ENCODE assay signal across 8 cellular contexts in the genomic region with DNA sequence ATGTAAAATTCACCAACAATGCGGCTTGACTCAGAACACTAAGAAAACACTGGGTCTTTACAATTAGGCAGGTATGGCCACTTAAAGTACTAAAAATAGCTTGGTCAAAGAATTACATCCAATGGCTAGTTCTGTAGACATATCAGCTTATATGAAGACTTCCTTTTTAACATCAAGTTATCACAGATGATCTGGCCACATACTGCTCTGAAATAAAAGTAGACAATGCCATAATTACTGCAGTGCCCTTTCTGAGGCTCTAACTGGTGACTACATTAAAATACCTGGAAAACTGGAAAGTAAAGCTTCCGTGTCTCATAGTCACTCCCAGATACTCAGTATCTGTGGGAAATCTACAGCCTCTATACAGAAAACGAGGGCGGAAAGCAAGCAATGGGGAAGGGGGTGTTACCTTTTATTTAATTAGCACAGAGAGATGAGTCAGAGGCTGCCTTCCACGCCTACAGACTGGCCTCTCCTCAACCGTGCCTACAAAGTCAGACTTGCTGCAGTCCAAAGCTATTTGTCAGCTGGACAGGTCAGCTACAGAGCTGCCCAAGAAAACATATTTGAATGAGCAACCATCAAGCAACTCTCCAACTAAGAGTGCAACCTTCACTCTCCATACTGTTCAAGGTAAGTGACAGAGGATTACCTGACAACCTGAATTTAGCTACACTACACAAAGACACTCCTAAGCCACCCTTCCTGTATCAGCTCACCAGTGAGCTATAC. TPM values are rescaled to one million over a fixed set of nuclear protein-coding genes. Genes with fewer than 3 reads are reported as not detected.
DNase-seq lines count a peak whose midpoint lies in the region; ATAC-seq and TF ChIP-seq lines count a peak whose summit lies in the region.

No MANE protein-coding gene starts in this region.

- peaks cover 0 to 3% (median 0%) of the 10 kb centered on the region in 4 donors for H3K9me3 ChIP-seq in liver (ENCODE audit: control insufficient read depth in 4 of 4, low read length in 3 of 4)
- H3K9me3 ChIP-seq in testis = no peaks in the 10 kb centered on the region

- H3K27ac Mint-ChIP-seq in Calu3 (ENCODE audit: unreplicated experiment) = peak overlapping the region; percentile 80
- H3K27ac Mint-ChIP-seq in central memory CD8-positive, alpha-beta T cell (ENCODE audit: low read depth) = no peak overlapping the region

- CTCF ChIA-PET in Calu3 (lab: Charles Lee) = interaction anchor here (0.5 to 1.6 kb wide), 11 partner anchors 8 to 155 kb away, joined by 3 to 8 read pairs (median 3); partner anchors contain the start of gene SERINC5

- H3K9me3 Mint-ChIP-seq in Calu3 (ENCODE audit: low read depth, unreplicated experiment) = peaks cover 4% of the 10 kb centered on the region
- peaks cover 5% of the 10 kb centered on the region for H3K9me3 Mint-ChIP-seq in central memory CD8-positive, alpha-beta T cell

- H3K9ac ChIP-seq in liver (ENCODE audit: low read depth in 1 of 2, low read length in 2 of 2) = peak overlapping the region in 1 of 2 donors; percentile 63

- TF ChIP-seq CTCF in Calu3 (IDR thresholded peaks at IDR 0.05; ENCODE audit: unreplicated experiment) (no peak), liver (IDR thresholded peaks at IDR 0.05; ENCODE audit: low read depth, low read length, missing input control) (no peak), testis (IDR thresholded peaks at IDR 0.05) (no peak)

- DNase-seq in Calu3 = peak; percentile 79
- peak; percentile 36 for DNase-seq in HuH-7.5 (ENCODE audit: low spot score)
- peak; percentile 21 for DNase-seq in T-helper 22 cell (ENCODE audit: low read depth)
- no peak for DNase-seq in central memory CD8-positive, alpha-beta T cell (ENCODE audit: low spot score in 2 of 2)
- DNase-seq in testis = peak; percentile 72
- no peak for DNase-seq in KG1 (lab: John Stamatoyannopoulos, UW)

- peaks cover 19% of the 10 kb centered on the region for H3K36me3 Mint-ChIP-seq in Calu3 (ENCODE audit: insufficient read depth, unreplicated experiment)
- peaks cover 4% of the 10 kb centered on the region for H3K36me3 Mint-ChIP-seq in central memory CD8-positive, alpha-beta T cell (ENCODE audit: insufficient read depth)

- TF ChIP-seq RAD21 in liver (IDR thresholded peaks at IDR 0.05) = no peak

- H3K36me3 ChIP-seq in liver (ENCODE audit: control insufficient read depth in 4 of 4, insufficient read depth in 3 of 4, low read depth in 1 of 4, low read length in 3 of 4) (peaks cover 0 to 5% (median 1%) of the 10 kb centered on the region in 4 donors), testis (ENCODE audit: low read depth, missing control alignments) (no peaks in the 10 kb centered on the region)

- H3K27me3 ChIP-seq in liver (ENCODE audit: control insufficient read depth in 4 of 4, insufficient read depth in 4 of 4, low read length in 3 of 4) (no peaks in the 10 kb centered on the region), testis (no peaks in the 10 kb centered on the region)

- no TSS peak for BruUV-seq in Calu3 (replicated peaks; lab: Mats Ljungman, UMichigan)

- H3K27ac ChIP-seq in liver (ENCODE audit: low read depth in 1 of 2, low read length in 2 of 2) = peak overlapping the region; percentile 40 to 69
- H3K27ac ChIP-seq in testis = peak overlapping the region; percentile 1 to 73

- H3K4me1 ChIP-seq in liver (ENCODE audit: control insufficient read depth in 4 of 4, insufficient read depth in 4 of 4, low read length in 3 of 4) = peaks cover 9 to 33% (median 24%) of the 10 kb centered on the region in 4 donors
- H3K4me1 ChIP-seq in testis = peaks cover 45% of the 10 kb centered on the region

- intact Hi-C loops in Calu3 (cut with micrococcal nuclease; ENCODE audit: unreplicated experiment) = no loop called here
- intact Hi-C loops in testis (cut with DNase I; ENCODE audit: low total_unique reads) = no loop called here

- peaks cover 51% of the 10 kb centered on the region for H3K4me1 Mint-ChIP-seq in Calu3 (ENCODE audit: low read depth, unreplicated experiment)
- H3K4me1 Mint-ChIP-seq in central memory CD8-positive, alpha-beta T cell = peaks cover 48% of the 10 kb centered on the region

- no peaks in the 10 kb centered on the region for H3K27me3 Mint-ChIP-seq in Calu3 (ENCODE audit: unreplicated experiment)
- H3K27me3 Mint-ChIP-seq in central memory CD8-positive, alpha-beta T cell = no peaks in the 10 kb centered on the region

- no peak overlapping the region for H3K4me3 ChIP-seq in liver (ENCODE audit: low read depth in 1 of 3, low read length in 3 of 3)
- no peak overlapping the region for H3K4me3 ChIP-seq in testis

- TF ChIP-seq POLR2A in testis (IDR thresholded peaks at IDR 0.05) = no peak

- ATAC-seq in GM21723 (IDR thresholded peaks at IDR 0.05; ENCODE audit: unreplicated experiment) = peak; percentile 88
- ATAC-seq in central memory CD8-positive, alpha-beta T cell (replicated peaks; ENCODE audit: extremely low read depth, poor library complexity, severe bottlenecking) = peak; percentile 82

- peak overlapping the region; percentile 52 for H3K4me3 Mint-ChIP-seq in Calu3 (ENCODE audit: low read depth, unreplicated experiment)
- peak overlapping the region; percentile 48 for H3K4me3 Mint-ChIP-seq in central memory CD8-positive, alpha-beta T cell

- WGBS in liver = 32% methylated on average over 6 of the region's 6 CpGs
- WGBS in testis, 2 donors = 25% methylated on average over 6 of the region's 6 CpGs

TF ChIP-seq in liver, 16 proteins besides CTCF, POLR2A, EP300 and RAD21:
- TF ChIP-seq HNF4A (conservative IDR thresholded peaks at IDR 0.05) (no peak), JUND (IDR thresholded peaks at IDR 0.05) (peak in 1 of 2 donors; percentile 68)

RNA-seq across cellular contexts. Expression of gene SERINC5, which starts 8.7 kb away (rescaled TPM):
- total RNA-seq in Calu3 (2022) (47.0 and 49.2 TPM in 2 replicates), liver (10 to 100 TPM; 37.4 to 82.3 TPM), testis (100 to 1,000 TPM; 158 to 217 TPM)
- polyA plus RNA-seq in liver (10 to 100 TPM; 22.2 to 26.6 TPM), testis (ENCODE audit: insufficient read depth, low read depth, low replicate concordance) (62.3 TPM)

Comparison
In these comparisons a context has a peak if more than half of its experiments do, and no peak if none do; other contexts are left out.
1. DNase-seq: peak in Calu3 (single experiment), HuH-7.5 (single experiment), T-helper 22 cell (single experiment) and testis (single experiment); none in central memory CD8-positive, alpha-beta T cell (0 of 2) and KG1 (single experiment).